In genomic region chr3:120418866-120419490, GRCh38 we compare ENCODE assay signal across 8 cellular contexts. TPM values are rescaled to one million over a fixed set of nuclear protein-coding genes. Genes with fewer than 3 reads are reported as not detected.
DNase-seq lines count a peak whose midpoint lies in the region; ATAC-seq and TF ChIP-seq lines count a peak whose summit lies in the region.

No MANE protein-coding gene starts in this region.

- TF ChIP-seq CTCF in OCI-LY3 (IDR thresholded peaks at IDR 0.05; ENCODE audit: low read depth, low read length) (peak; percentile 86), left lung (IDR thresholded peaks at IDR 0.05) (peak in 1 of 2 donors; percentile 19), type B pancreatic cell (conservative IDR thresholded peaks at IDR 0.05) (peak; percentile 40)

- H3K27ac Mint-ChIP-seq in type B pancreatic cell: peak overlapping the region; percentile 44

- H3K9me3 ChIP-seq in OCI-LY3 (ENCODE audit: insufficient read depth, low read length) (no peaks in the 10 kb centered on the region), left lung (no peaks in the 10 kb centered on the region)

- intact Hi-C loops in left lung (cut with DNase I): loop anchor here in 1 of 2 donors (5.0 kb wide), 2 partner anchors 138 to 177 kb away; no protein-coding TSS in a partner anchor

- H3K27ac ChIP-seq in OCI-LY3 (ENCODE audit: low read length) (no peak overlapping the region), left lung (peak overlapping the region in 1 of 2 donors; percentile 20)

- peak overlapping the region; percentile 50 for H3K9ac ChIP-seq in OCI-LY3 (ENCODE audit: low read length)

- H4K20me1 ChIP-seq in OCI-LY3 (ENCODE audit: insufficient read depth, low read length): no peaks in the 10 kb centered on the region

- peaks cover 21% of the 10 kb centered on the region; the same call in 1 of the 2 replicates for H3K4me1 ChIP-seq in OCI-LY3 (ENCODE audit: low read length)
- H3K4me1 ChIP-seq in left lung: peaks cover 2 to 25% of the 10 kb centered on the region in 2 donors

- no peaks in the 10 kb centered on the region for H3K36me3 ChIP-seq in OCI-LY3 (replicated peaks; ENCODE audit: low read depth, low read length)
- no peaks in the 10 kb centered on the region for H3K36me3 ChIP-seq in left lung

- ATAC-seq in GM21723 (IDR thresholded peaks at IDR 0.05; ENCODE audit: unreplicated experiment): peak; percentile 59
- peak; percentile 80 for ATAC-seq in left lung

- H3K9me3 Mint-ChIP-seq in type B pancreatic cell: no peaks in the 10 kb centered on the region

- H3K4me2 ChIP-seq in OCI-LY3 (ENCODE audit: low read length): peak overlapping the region; percentile 89

- DNase-seq in GDM1 (lab: John Stamatoyannopoulos, UW): peak; percentile 58
- DNase-seq in Jurkat, Clone E6-1 (ENCODE audit: low read depth, low spot score): peak; percentile 66
- peak; percentile 85 for DNase-seq in cerebellum (ENCODE audit: low spot score)
- DNase-seq in left lung: peak in 1 of 2 donors; percentile 44
- DNase-seq in type B pancreatic cell (ENCODE audit: extremely low spot score, unreplicated experiment): no peak
- DNase-seq in GOT3 (lab: John Stamatoyannopoulos, UW): no peak

- no peaks in the 10 kb centered on the region for H3K27me3 Mint-ChIP-seq in type B pancreatic cell

- no peaks in the 10 kb centered on the region for H3K79me2 ChIP-seq in OCI-LY3 (ENCODE audit: low read length)

- H3K27me3 ChIP-seq in OCI-LY3 (ENCODE audit: low read depth, low read length) (no peaks in the 10 kb centered on the region; the same call in 1 of the 2 replicates), left lung (no peaks in the 10 kb centered on the region)

- peak overlapping the region; percentile 10 for H3K4me3 Mint-ChIP-seq in type B pancreatic cell

- H3K36me3 Mint-ChIP-seq in type B pancreatic cell: peaks cover 22% of the 10 kb centered on the region

- H3K4me1 Mint-ChIP-seq in type B pancreatic cell (ENCODE audit: unreplicated experiment): peaks cover 41% of the 10 kb centered on the region

- peak overlapping the region; percentile 99 for H2AFZ ChIP-seq in OCI-LY3 (ENCODE audit: low read depth, low read length)

- no peak overlapping the region for H3K4me3 ChIP-seq in Jurkat, Clone E6-1 (ENCODE audit: low read length)
- peak overlapping the region; percentile 80 for H3K4me3 ChIP-seq in OCI-LY3 (ENCODE audit: low read length)
- H3K4me3 ChIP-seq in left lung: no peak overlapping the region

RNA-seq across cellular contexts. Expression of gene FSTL1, which starts 31.8 kb away (rescaled TPM):
- polyA plus RNA-seq in Jurkat, Clone E6-1 (2012; ENCODE audit: insufficient read depth, insufficient read length): 25.6 TPM
- total RNA-seq in cerebellum: 66.6 TPM
- total RNA-seq in left lung: 100 to 1,000 TPM; 265 to 530 TPM
- total RNA-seq in type B pancreatic cell (ENCODE audit: low replicate concordance): 183 and 383 TPM in 2 replicates

Comparison
In these comparisons a context has a peak if more than half of its experiments do, and no peak if none do; other contexts are left out.
1. DNase-seq: peak in GDM1 (single experiment), Jurkat, Clone E6-1 (single experiment) and cerebellum (single experiment); none in type B pancreatic cell (single experiment) and GOT3 (single experiment).